ENCODE assay signal across 8 cellular contexts in the genomic region with DNA sequence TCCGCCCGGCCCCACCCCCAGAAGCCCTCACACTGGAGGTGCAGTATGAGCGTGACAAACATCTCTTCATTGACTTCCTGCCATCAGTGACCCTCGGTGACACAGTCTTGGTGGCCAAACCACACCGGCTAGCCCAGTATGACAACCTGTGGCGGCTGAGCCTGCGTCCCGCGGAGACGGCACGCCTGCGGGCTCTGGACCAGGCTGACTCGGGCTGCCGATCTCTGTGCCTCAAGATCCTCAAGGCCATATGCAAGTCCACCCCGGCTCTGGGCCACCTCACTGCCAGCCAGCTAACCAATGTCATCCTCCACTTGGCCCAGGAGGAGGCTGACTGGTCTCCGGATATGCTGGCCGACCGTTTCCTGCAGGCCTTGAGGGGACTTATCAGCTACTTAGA. TPM values are rescaled to one million over a fixed set of nuclear protein-coding genes. Genes with fewer than 3 reads are reported as not detected.
"Had no signal": no experiment of that assay in that cellular context is flagged by ENCODE, and none has a peak within 500 bp of the region (broad histone marks: within the 10 kb centered on the region; RNA-seq: fewer than 3 reads in every experiment).

No MANE protein-coding gene starts in this region.

- H3K27me3 Mint-ChIP-seq: activated CD4-positive, alpha-beta T cell treated with anti-CD3 and anti-CD28 coated beads, Interleukin-2, amount 10 ng/mL, durations not matched to agents 7 days and 5 days; dendritic cell treated with granulocyte-macrophage colony-stimulating factor and Interleukin-4, amounts not matched to agents 40 ng/mL and 50 ng/mL, for 4 days had no signal

- H3K27ac ChIP-seq: parathyroid adenoma, suprapubic skin had no signal

- DNase-seq: effector memory CD4-positive, alpha-beta T cell had no signal

- H3K4me3 ChIP-seq: suprapubic skin had no signal

- H3K27ac Mint-ChIP-seq: activated CD4-positive, alpha-beta T cell treated with anti-CD3 and anti-CD28 coated beads, Interleukin-2, amount 10 ng/mL, durations not matched to agents 7 days and 5 days; activated T-helper 1 cell treated with anti-CD3 and anti-CD28 coated beads, Interleukin-12 subunit alpha, Interleukin-12 subunit beta, Interleukin-2, Interleukin-4 antibody, amounts not matched to agents 30 ng/mL and 10 ng/mL and 1 ng/mL, durations not matched to agents 14 hours and 24 hours and 36 hours had no signal

- H3K9me3 ChIP-seq: suprapubic skin had no signal

- H3K4me1 ChIP-seq: parathyroid adenoma had no signal

- H3K4me3 Mint-ChIP-seq: activated CD4-positive, alpha-beta T cell treated with anti-CD3 and anti-CD28 coated beads, Interleukin-2, amount 10 ng/mL, durations not matched to agents 7 days and 5 days; activated T-helper 1 cell treated with anti-CD3 and anti-CD28 coated beads, Interleukin-12 subunit alpha, Interleukin-12 subunit beta, Interleukin-2, Interleukin-4 antibody, amounts not matched to agents 30 ng/mL and 10 ng/mL and 1 ng/mL, durations not matched to agents 14 hours and 24 hours and 36 hours; dendritic cell treated with granulocyte-macrophage colony-stimulating factor and Interleukin-4, amounts not matched to agents 40 ng/mL and 50 ng/mL, for 4 days; T-helper 2 cell treated with Interferon-gamma antibody and Interleukin-4, amounts not matched to agents 5 μg/mL and 100 μg/mL, for 36 hours had no signal

- H3K9me3 Mint-ChIP-seq: activated CD4-positive, alpha-beta T cell treated with anti-CD3 and anti-CD28 coated beads, Interleukin-2, amount 10 ng/mL, durations not matched to agents 7 days and 5 days; activated T-helper 1 cell treated with anti-CD3 and anti-CD28 coated beads, Interleukin-12 subunit alpha, Interleukin-12 subunit beta, Interleukin-2, Interleukin-4 antibody, amounts not matched to agents 30 ng/mL and 10 ng/mL and 1 ng/mL, durations not matched to agents 14 hours and 24 hours and 36 hours; dendritic cell treated with granulocyte-macrophage colony-stimulating factor and Interleukin-4, amounts not matched to agents 40 ng/mL and 50 ng/mL, for 4 days; T-helper 2 cell treated with Interferon-gamma antibody and Interleukin-4, amounts not matched to agents 5 μg/mL and 100 μg/mL, for 36 hours had no signal

- H3K27me3 ChIP-seq: suprapubic skin had no signal

RNA-seq across cellular contexts. Expression of gene CACNA1I, which starts 56.8 kb away (rescaled TPM):
- total RNA-seq: lung microvascular endothelial cell had no signal

RNA-seq across cellular contexts. Expression of gene MGAT3, which starts 57.0 kb away (rescaled TPM):
- total RNA-seq: lung microvascular endothelial cell had no signal
